8 cellular contexts compared by ENCODE assay signal in genomic region chr18:5057348-5058012, GRCh38.
DNase-seq lines count a peak whose midpoint lies in the region; ATAC-seq and TF ChIP-seq lines count a peak whose summit lies in the region.

No MANE protein-coding gene starts in this region.

- peak; percentile 14 to 28 for DNase-seq in AML-193 (lab: John Stamatoyannopoulos, UW)
- peak; percentile 2 for DNase-seq in NCI-H226
- DNase-seq in activated CD4-positive, alpha-beta T cell treated with anti-CD3 and anti-CD28 coated beads, Interleukin-2, amount 10 ng/mL, durations not matched to agents 7 days and 5 days = peak; percentile 59
- peak; percentile 88 for DNase-seq in endodermal cell
- peak in 2 of 3 donors; percentile 37 to 56 for DNase-seq in mucosa of descending colon
- peak; percentile 11 for DNase-seq in stromal cell of bone marrow (ENCODE audit: low read depth)

- ATAC-seq in GM18519 (IDR thresholded peaks at IDR 0.05; ENCODE audit: low FRiP score, unreplicated experiment) = peak; percentile 64
- ATAC-seq in HG03066 (IDR thresholded peaks at IDR 0.05; ENCODE audit: low read depth, unreplicated experiment) = peak; percentile 67
- ATAC-seq in mucosa of descending colon = peak; percentile 83

- WGBS in endodermal cell (ENCODE audit: insufficient coverage in 1 of 2, insufficient read length in 1 of 2), 2 experiments = 55 to 57% methylated on average over 8 to 9 of the region's 9 CpGs

- H3K27me3 Mint-ChIP-seq in activated CD4-positive, alpha-beta T cell treated with anti-CD3 and anti-CD28 coated beads, Interleukin-2, amount 10 ng/mL, durations not matched to agents 7 days and 5 days = peaks cover 9% of the 10 kb centered on the region
- H3K27me3 Mint-ChIP-seq in endodermal cell (ENCODE audit: insufficient read depth) = peaks cover 3% of the 10 kb centered on the region

- TF ChIP-seq CTCF in endodermal cell (conservative IDR thresholded peaks at IDR 0.05) = peak; percentile 92
- peak; percentile 52 for TF ChIP-seq CTCF in mucosa of descending colon (IDR thresholded peaks at IDR 0.05)

- H3K9me3 ChIP-seq in endodermal cell (ENCODE audit: control insufficient read depth, low read length) (no peaks in the 10 kb centered on the region), mucosa of descending colon (no peaks in the 10 kb centered on the region)

- H3K4me3 Mint-ChIP-seq in activated CD4-positive, alpha-beta T cell treated with anti-CD3 and anti-CD28 coated beads, Interleukin-2, amount 10 ng/mL, durations not matched to agents 7 days and 5 days = no peak overlapping the region
- no peak overlapping the region for H3K4me3 Mint-ChIP-seq in endodermal cell

- H3K36me3 ChIP-seq in endodermal cell (ENCODE audit: control insufficient read depth, insufficient read depth, low read length) = no peaks in the 10 kb centered on the region
- no peaks in the 10 kb centered on the region for H3K36me3 ChIP-seq in mucosa of descending colon (ENCODE audit: low read depth)

- CTCF ChIA-PET in activated CD4-positive, alpha-beta T cell treated with anti-CD3 and anti-CD28 coated beads, Interleukin-2, amount 10 ng/mL, durations not matched to agents 7 days and 5 days (lab: Charles Lee) = interaction anchor here (0.6 to 1.2 kb wide), 2 partner anchors 34 to 957 kb away, joined by 3 read pairs; no protein-coding TSS in a partner anchor

- no peak overlapping the region for H3K9ac ChIP-seq in endodermal cell (ENCODE audit: extremely low read depth, low read length, poor library complexity, severe bottlenecking)

- POLR2A ChIA-PET in activated CD4-positive, alpha-beta T cell treated with anti-CD3 and anti-CD28 coated beads, Interleukin-2, amount 10 ng/mL, durations not matched to agents 7 days and 5 days (lab: Charles Lee) = no interaction called here

- no peaks in the 10 kb centered on the region for H3K27me3 ChIP-seq in endodermal cell (ENCODE audit: control insufficient read depth, insufficient read depth, low read length, poor library complexity, severe bottlenecking)

- no peaks in the 10 kb centered on the region for H3K36me3 Mint-ChIP-seq in activated CD4-positive, alpha-beta T cell treated with anti-CD3 and anti-CD28 coated beads, Interleukin-2, amount 10 ng/mL, durations not matched to agents 7 days and 5 days (ENCODE audit: low read depth)
- H3K36me3 Mint-ChIP-seq in endodermal cell (ENCODE audit: low read depth) = no peaks in the 10 kb centered on the region

- intact Hi-C loops in mucosa of descending colon (cut with DNase I, micrococcal nuclease) = no loop called here

- H3K4me1 ChIP-seq in endodermal cell (ENCODE audit: control insufficient read depth, insufficient read depth, low read length) (no peaks in the 10 kb centered on the region), mucosa of descending colon (ENCODE audit: low read depth) (no peaks in the 10 kb centered on the region)

- no peaks in the 10 kb centered on the region for H3K9me3 Mint-ChIP-seq in activated CD4-positive, alpha-beta T cell treated with anti-CD3 and anti-CD28 coated beads, Interleukin-2, amount 10 ng/mL, durations not matched to agents 7 days and 5 days
- no peaks in the 10 kb centered on the region for H3K9me3 Mint-ChIP-seq in endodermal cell

- H3K27ac ChIP-seq in endodermal cell (ENCODE audit: low read depth, low read length) = no peak overlapping the region

- H3K4me1 Mint-ChIP-seq in activated CD4-positive, alpha-beta T cell treated with anti-CD3 and anti-CD28 coated beads, Interleukin-2, amount 10 ng/mL, durations not matched to agents 7 days and 5 days = peaks cover 22% of the 10 kb centered on the region
- H3K4me1 Mint-ChIP-seq in endodermal cell = peaks cover 1% of the 10 kb centered on the region

- H3K27ac Mint-ChIP-seq in activated CD4-positive, alpha-beta T cell treated with anti-CD3 and anti-CD28 coated beads, Interleukin-2, amount 10 ng/mL, durations not matched to agents 7 days and 5 days = peak overlapping the region; percentile 28
- H3K27ac Mint-ChIP-seq in endodermal cell = no peak overlapping the region

- H3K4me3 ChIP-seq in endodermal cell (ENCODE audit: low read length) (no peak overlapping the region), mucosa of descending colon (no peak overlapping the region)

Comparison
In these comparisons a context has a peak if more than half of its experiments do, and no peak if none do; other contexts are left out.
1. DNase-seq: peak in every context shown above with its lines; median percentile 88 in endodermal cell; 59 in activated CD4-positive, alpha-beta T cell treated with anti-CD3 and anti-CD28 coated beads, Interleukin-2, amount 10 ng/mL, durations not matched to agents 7 days and 5 days; 46 in mucosa of descending colon; 21 in AML-193; 11 in stromal cell of bone marrow; 2 in NCI-H226.